6 cellular contexts compared by ENCODE assay signal in genomic region chr19:45729774-45730388, GRCh38. TPM values are rescaled to one million over a fixed set of nuclear protein-coding genes. Genes with fewer than 3 reads are reported as not detected.
DNase-seq lines count a peak whose midpoint lies in the region; ATAC-seq and TF ChIP-seq lines count a peak whose summit lies in the region.

No MANE protein-coding gene starts in this region.

- H3K27ac Mint-ChIP-seq in CD14-positive monocyte: peak overlapping the region; percentile 87 to 97 (median 93)

- 8 to 10% methylated on average over 12 of the region's 12 CpGs for WGBS in heart right ventricle, 2 donors

- no peaks in the 10 kb centered on the region for H3K27me3 Mint-ChIP-seq in CD14-positive monocyte (ENCODE audit: low read depth in 3 of 3)

- in situ Hi-C loops in Panc1 (cut with HindIII; ENCODE audit: low pct_unique_long_range_greater_than_20kb, low sequenced_read_pairs): no loop called here

- no peaks in the 10 kb centered on the region for H3K9me3 ChIP-seq in Panc1 (ENCODE audit: control insufficient read depth, insufficient read depth, low read depth, low read length)
- H3K9me3 ChIP-seq in heart right ventricle: no peaks in the 10 kb centered on the region
- no peaks in the 10 kb centered on the region for H3K9me3 ChIP-seq in subcutaneous abdominal adipose tissue (ENCODE audit: control insufficient read depth in 5 of 5, low read length in 5 of 5)

- H3K9me3 Mint-ChIP-seq in CD14-positive monocyte: peaks cover 0 to 2% (median 0%) of the 10 kb centered on the region in 7 donors

- DNase-seq in CD14-positive monocyte (ENCODE audit: low spot score) (no peak), Panc1 (ENCODE audit: low read depth, low spot score) (no peak), heart right ventricle (no peak), NCI-H128 (lab: John Stamatoyannopoulos, UW; ENCODE audit: unreplicated experiment) (no peak), cerebellum (ENCODE audit: low spot score) (no peak)

- H3K4me3 Mint-ChIP-seq in CD14-positive monocyte: peak overlapping the region; percentile 84 to 97

- H3K27ac ChIP-seq in Panc1 (ENCODE audit: low read length) (peak overlapping the region; percentile 85), heart right ventricle (peak overlapping the region in 6 of 10 donors; percentile 64 to 85 (median 76)), subcutaneous abdominal adipose tissue (ENCODE audit: low read depth, low read length) (peak overlapping the region; percentile 80)

- POLR2A ChIA-PET in Panc1 (lab: Charles Lee): interaction anchor here (0.6 kb wide), 1 partner anchor 22 kb away, joined by 14 read pairs; no protein-coding TSS in a partner anchor

- H3K27me3 ChIP-seq in Panc1 (ENCODE audit: control insufficient read depth, insufficient read depth, low read length) (no peaks in the 10 kb centered on the region), heart right ventricle (no peaks in the 10 kb centered on the region), subcutaneous abdominal adipose tissue (ENCODE audit: control insufficient read depth in 5 of 5, insufficient read depth in 4 of 5, low read length in 5 of 5) (no peaks in the 10 kb centered on the region)

- no peaks in the 10 kb centered on the region for H3K4me1 ChIP-seq in Panc1 (ENCODE audit: control insufficient read depth, insufficient read depth, low read length)
- H3K4me1 ChIP-seq in heart right ventricle: peaks cover 2 to 28% (median 16%) of the 10 kb centered on the region in 9 donors
- peaks cover 7 to 22% (median 16%) of the 10 kb centered on the region in 5 donors for H3K4me1 ChIP-seq in subcutaneous abdominal adipose tissue (ENCODE audit: control insufficient read depth in 5 of 5, insufficient read depth in 5 of 5, low read length in 5 of 5)

- H3K36me3 ChIP-seq in Panc1 (ENCODE audit: control insufficient read depth, insufficient read depth, low read length): peaks cover 2% of the 10 kb centered on the region; the same call in 1 of the 2 replicates
- peaks cover 0 to 14% (median 0%) of the 10 kb centered on the region in 9 donors for H3K36me3 ChIP-seq in heart right ventricle
- no peaks in the 10 kb centered on the region for H3K36me3 ChIP-seq in subcutaneous abdominal adipose tissue (ENCODE audit: control insufficient read depth in 5 of 5, insufficient read depth in 5 of 5, low read length in 5 of 5)

- peak overlapping the region; percentile 82 to 96 (median 90) for H3K9ac ChIP-seq in subcutaneous abdominal adipose tissue (ENCODE audit: low read length in 5 of 5)

- intact Hi-C loops in CD14-positive monocyte (cut with micrococcal nuclease): loop anchor here (2.0 to 10.0 kb wide), 4 partner anchors 13 to 157 kb away; partner anchors contain the start of genes FOXA3 (in 1 of the 2), IRF2BP1 (in 1 of the 2), QPCTL (in 1 of the 2) and SYMPK (in 1 of the 2)
- intact Hi-C loops in Panc1 (cut with micrococcal nuclease; ENCODE audit: unreplicated experiment): no loop called here
- intact Hi-C loops in heart right ventricle (cut with DNase I): loop anchor here in 2 of 10 donors (2.0 kb wide), 2 partner anchors 37 to 39 kb away; partner anchors contain the start of genes QPCTL (in 1 of the 2) and SIX5 (in 1 of the 2)

- BruUV-seq in Panc1 (replicated peaks; lab: Mats Ljungman, UMichigan): TSS peak; percentile 91

- CTCF ChIA-PET in Panc1 (lab: Charles Lee): no interaction called here

- peak overlapping the region; percentile 76 to 84 for H3K4me3 ChIP-seq in Panc1 (ENCODE audit: low read depth in 2 of 2, low read length in 2 of 2)
- H3K4me3 ChIP-seq in heart right ventricle: peak overlapping the region; percentile 43 to 84 (median 78)
- peak overlapping the region; percentile 75 to 95 (median 88) for H3K4me3 ChIP-seq in subcutaneous abdominal adipose tissue (ENCODE audit: low read depth in 1 of 5, low read length in 5 of 5)

- peaks cover 22% of the 10 kb centered on the region for H3K4me1 Mint-ChIP-seq in CD14-positive monocyte

- ATAC-seq in Panc1 (peak; percentile 33), heart right ventricle (peak in 2 of 8 donors; percentile 3 to 4)

- TF ChIP-seq CTCF in CD14-positive monocyte (IDR thresholded peaks at IDR 0.05) (no peak), Panc1 (IDR thresholded peaks at IDR 0.05) (no peak), heart right ventricle (IDR thresholded peaks at IDR 0.05) (no peak)

- peaks cover 2 to 19% of the 10 kb centered on the region in 2 donors for H3K36me3 Mint-ChIP-seq in CD14-positive monocyte

RNA-seq across cellular contexts. Expression of gene FBXO46, which starts 0.8 kb away (rescaled TPM):
- polyA plus RNA-seq in CD14-positive monocyte (1 to 10 TPM; 3.8 to 5.5 TPM), heart right ventricle (10 to 100 TPM in 1 of 2 donors, 1 to 10 TPM in 1; 5.3 to 11.4 TPM)
- total RNA-seq in Panc1 (2021; ENCODE audit: unreplicated experiment) (25.1 TPM), heart right ventricle (10 to 100 TPM in 2 of 10 donors, 1 to 10 TPM in 8; 5.2 to 13.5 (median 9.1) TPM), cerebellum (3.6 TPM)
- 11.6 TPM for polyA plus RNA-seq in Panc1 (2012; ENCODE audit: insufficient read length)

RNA-seq across cellular contexts. Expression of gene MEIOSIN, which starts 3.4 kb away (rescaled TPM):
- polyA plus RNA-seq in CD14-positive monocyte (not detected), heart right ventricle (not detected)
- total RNA-seq in Panc1 (2021; ENCODE audit: unreplicated experiment) (not detected), heart right ventricle (not detected), cerebellum (not detected)
- polyA plus RNA-seq in Panc1 (2012; ENCODE audit: insufficient read length): not detected

RNA-seq across cellular contexts. Expression of gene QPCTL, which starts 37.4 kb away (rescaled TPM):
- under 1 TPM; 0.46 to 0.90 TPM for polyA plus RNA-seq in CD14-positive monocyte
- total RNA-seq in Panc1 (2021; ENCODE audit: unreplicated experiment): 19.4 TPM
- polyA plus RNA-seq in Panc1 (2012; ENCODE audit: insufficient read length): 20.4 TPM
- 1 to 10 TPM; 1.8 to 3.5 (median 2.4) TPM for total RNA-seq in heart right ventricle
- polyA plus RNA-seq in heart right ventricle: 1 to 10 TPM; 4.1 to 4.5 TPM
- total RNA-seq in cerebellum: 2.4 TPM

RNA-seq across cellular contexts. Expression of gene SNRPD2, which starts 38.1 kb away (rescaled TPM):
- 100 to 1,000 TPM; 491 to 516 TPM for polyA plus RNA-seq in CD14-positive monocyte
- 496 TPM for total RNA-seq in Panc1 (2021; ENCODE audit: unreplicated experiment)
- polyA plus RNA-seq in Panc1 (2012; ENCODE audit: insufficient read length): 674 TPM
- 100 to 1,000 TPM; 216 to 268 (median 240) TPM for total RNA-seq in heart right ventricle
- 100 to 1,000 TPM; 316 to 464 TPM for polyA plus RNA-seq in heart right ventricle
- 86.0 TPM for total RNA-seq in cerebellum

RNA-seq across cellular contexts. Expression of gene SIX5, which starts 39.2 kb away (rescaled TPM):
- polyA plus RNA-seq in CD14-positive monocyte (not detected), heart right ventricle (10 to 100 TPM; 15.5 to 29.3 TPM)
- total RNA-seq in Panc1 (2021; ENCODE audit: unreplicated experiment) (38.7 TPM), heart right ventricle (10 to 100 TPM; 16.8 to 24.5 (median 21.3) TPM), cerebellum (3.4 TPM)
- 55.2 TPM for polyA plus RNA-seq in Panc1 (2012; ENCODE audit: insufficient read length)
